ENCODE assay signal across 1 cellular context in the genomic region with DNA sequence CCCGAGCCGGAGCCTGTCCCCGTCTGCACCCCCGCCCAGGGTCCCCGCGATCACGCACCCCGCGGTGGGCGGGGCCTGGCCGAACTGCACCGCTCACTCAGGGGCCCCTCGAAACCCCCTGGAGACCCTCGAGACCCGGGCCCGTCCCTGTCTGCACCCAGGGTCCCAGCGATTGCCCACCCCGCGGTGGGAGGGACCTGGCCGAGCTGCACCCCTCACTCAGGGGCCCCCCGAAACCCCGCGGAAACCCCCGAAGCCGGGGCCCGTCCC.
A peak's percentile ranks its signal among the peaks of the same experiment; 100 is the strongest.
TF ChIP-seq lines count a peak whose summit lies in the region.

No MANE protein-coding gene starts in this region.

TF ChIP-seq in GM12878, 131 proteins besides CTCF, POLR2A, EP300 and RAD21:
- TF ChIP-seq RELA (IDR thresholded peaks at IDR 0.05; ENCODE audit: borderline replicate concordance, partially characterized antibody): peak; percentile 7
- TF ChIP-seq DPF2 (IDR thresholded peaks at IDR 0.05): 0 out of 2 replicates have a peak, but pooled peaks have one; percentile 23
- 0 out of 2 replicates have a peak, but pooled peaks have one; percentile 36 for TF ChIP-seq GATAD2B (conservative IDR thresholded peaks at IDR 0.05; ENCODE audit: low read depth)
- no peak for TF ChIP-seq KAT2A (conservative IDR thresholded peaks at IDR 0.05; ENCODE audit: control insufficient read depth, low read depth, low read length)
TF ChIP-seq in GM12878: peak in this region for 3.
